18 cellular contexts compared by ENCODE assay signal in genomic region chr18:62825382-62825781, GRCh38.
"Had no signal": no experiment of that assay in that cellular context is flagged by ENCODE, and none has a peak within 500 bp of the region (broad histone marks: within the 10 kb centered on the region; RNA-seq: fewer than 3 reads in every experiment).

No MANE protein-coding gene starts in this region.

- DNase-seq: IMR-90, Karpas-422, KG1, MG63, NCI-H1092, NCI-H1105 treated with DMSO at 0.1 percent for 48 hours, NCI-H1417 treated with DMSO at 0.1 percent for 48 hours, NCI-H1694, NCI-H187 treated with DMSO at 0.1 percent for 48 hours, NCI-H2029 treated with DMSO at 0.1 percent for 48 hours, NCI-H2171 treated with DMSO at 0.1 percent for 48 hours, NCI-H345, NCI-H524 treated with DMSO at 0.1 percent for 48 hours, NCI-H82, SHP77 treated with DMSO at 0.1 percent for 48 hours, SJCRH30 had no signal

- H3K4me3 ChIP-seq: MG63, SJCRH30 had no signal

- H3K27me3 ChIP-seq: MG63, SJCRH30 had no signal

- ATAC-seq: Right ventricle myocardium inferior, SK-N-SH treated with all-trans-retinoic acid at 6 μM for 48 hours had no signal

- H3K36me3 ChIP-seq: SJCRH30 had no signal

- H3K9me3 ChIP-seq: MG63, SJCRH30 had no signal

- H3K4me1 ChIP-seq: SJCRH30 had no signal

- H3K27ac ChIP-seq: SJCRH30 had no signal
